8 cellular contexts compared by ENCODE assay signal in genomic region chr17:48025904-48026502, GRCh38. TPM values are rescaled to one million over a fixed set of nuclear protein-coding genes. Genes with fewer than 3 reads are reported as not detected.
DNase-seq lines count a peak whose midpoint lies in the region; ATAC-seq and TF ChIP-seq lines count a peak whose summit lies in the region.

No MANE protein-coding gene starts in this region.

- H3K4me1 Mint-ChIP-seq in activated T-cell treated with anti-CD3 and anti-CD28 coated beads, Interleukin-2, amount 50 U/mL, for 4 hours (ENCODE audit: low read depth), result peaks cover 33% of the 10 kb centered on the region
- peaks cover 38% of the 10 kb centered on the region for H3K4me1 Mint-ChIP-seq in activated T-cell treated with anti-CD3 and anti-CD28 coated beads, Interleukin-2, amount 50 U/mL, for 72 hours (ENCODE audit: low read depth)

- peaks cover 0 to 28% of the 10 kb centered on the region in 2 donors for H3K27me3 ChIP-seq in left lung
- no peaks in the 10 kb centered on the region for H3K27me3 ChIP-seq in thyroid gland

- WGBS in thyroid gland, 2 donors, result 35 to 58% methylated on average over 8 of the region's 8 CpGs

- DNase-seq in activated T-cell treated with anti-CD3 and anti-CD28 coated beads, Interleukin-2, amount 50 U/mL, for 4 hours, result no peak
- DNase-seq in activated T-cell treated with anti-CD3 and anti-CD28 coated beads, Interleukin-2, amount 50 U/mL, for 1 hour, result no peak
- DNase-seq in activated T-cell treated with anti-CD3 and anti-CD28 coated beads, Interleukin-2, amount 50 U/mL, for 72 hours, result no peak
- no peak for DNase-seq in left lung
- DNase-seq in thyroid gland, result no peak
- no peak for DNase-seq in NAMALWA (ENCODE audit: low spot score)
- no peak for DNase-seq in KBM-7

- TF ChIP-seq POLR2A in thyroid gland (IDR thresholded peaks at IDR 0.05), result no peak

- no peak overlapping the region for H3K27ac Mint-ChIP-seq in activated T-cell treated with anti-CD3 and anti-CD28 coated beads, Interleukin-2, amount 50 U/mL, for 72 hours

- intact Hi-C loops in left lung (cut with DNase I) (loop anchor here (5.0 to 10.0 kb wide), 4 partner anchors 49 to 109 kb away; no protein-coding TSS in a partner anchor), thyroid gland (cut with DNase I) (loop anchor here (2.0 to 5.0 kb wide), 2 partner anchors 46 to 105 kb away; no protein-coding TSS in a partner anchor)

- peak overlapping the region; percentile 57 to 71 for H3K27ac ChIP-seq in left lung
- H3K27ac ChIP-seq in thyroid gland, result peak overlapping the region; percentile 76 to 83 (median 82)

- ATAC-seq in activated T-cell treated with anti-CD3 and anti-CD28 coated beads, Interleukin-2, amount 50 U/mL, for 4 hours, result no peak
- ATAC-seq in activated T-cell treated with anti-CD3 and anti-CD28 coated beads, Interleukin-2, amount 50 U/mL, for 72 hours (replicated peaks in 1 of 2), result no peak
- ATAC-seq in left lung (no peak), HG02759 (IDR thresholded peaks at IDR 0.05; ENCODE audit: unreplicated experiment) (no peak)

- H3K36me3 ChIP-seq in left lung (no peaks in the 10 kb centered on the region), thyroid gland (no peaks in the 10 kb centered on the region)

- H3K4me3 ChIP-seq in left lung (peak overlapping the region; percentile 29 to 41), thyroid gland (replicated peaks in 1 of 3) (peak overlapping the region in 1 of 3 donors; percentile 34)

- peak overlapping the region; percentile 35 for H3K4me3 Mint-ChIP-seq in activated T-cell treated with anti-CD3 and anti-CD28 coated beads, Interleukin-2, amount 50 U/mL, for 4 hours
- H3K4me3 Mint-ChIP-seq in activated T-cell treated with anti-CD3 and anti-CD28 coated beads, Interleukin-2, amount 50 U/mL, for 72 hours, result peak overlapping the region; percentile 87 to 95

- H3K4me1 ChIP-seq in left lung, result peaks cover 14 to 55% of the 10 kb centered on the region in 2 donors
- H3K4me1 ChIP-seq in thyroid gland, result peaks cover 27 to 33% of the 10 kb centered on the region in 2 donors

- H3K27me3 Mint-ChIP-seq in activated T-cell treated with anti-CD3 and anti-CD28 coated beads, Interleukin-2, amount 50 U/mL, for 4 hours (ENCODE audit: low read depth), result peaks cover 27% of the 10 kb centered on the region
- peaks cover 41% of the 10 kb centered on the region for H3K27me3 Mint-ChIP-seq in activated T-cell treated with anti-CD3 and anti-CD28 coated beads, Interleukin-2, amount 50 U/mL, for 72 hours (ENCODE audit: low read depth)

- H3K36me3 Mint-ChIP-seq in activated T-cell treated with anti-CD3 and anti-CD28 coated beads, Interleukin-2, amount 50 U/mL, for 4 hours (ENCODE audit: insufficient read depth), result no peaks in the 10 kb centered on the region
- peaks cover 0 to 3% of the 10 kb centered on the region in 2 donors for H3K36me3 Mint-ChIP-seq in activated T-cell treated with anti-CD3 and anti-CD28 coated beads, Interleukin-2, amount 50 U/mL, for 72 hours (ENCODE audit: insufficient read depth in 2 of 2)

- TF ChIP-seq CTCF in left lung (IDR thresholded peaks at IDR 0.05) (no peak), thyroid gland (IDR thresholded peaks at IDR 0.05) (no peak)

- H3K9me3 ChIP-seq in left lung, result no peaks in the 10 kb centered on the region
- H3K9me3 ChIP-seq in thyroid gland, result no peaks in the 10 kb centered on the region

- in situ Hi-C loops in KBM-7 (cut with MboI; ENCODE audit: low pct_unique_long_range_greater_than_20kb, low sequenced_read_pairs), result no loop called here

- H3K9me3 Mint-ChIP-seq in activated T-cell treated with anti-CD3 and anti-CD28 coated beads, Interleukin-2, amount 50 U/mL, for 4 hours, result no peaks in the 10 kb centered on the region
- H3K9me3 Mint-ChIP-seq in activated T-cell treated with anti-CD3 and anti-CD28 coated beads, Interleukin-2, amount 50 U/mL, for 72 hours, result no peaks in the 10 kb centered on the region

RNA-seq across cellular contexts. Expression of gene COPZ2, which starts 11.6 kb away (rescaled TPM):
- 1 to 10 TPM; 2.6 to 3.9 (median 3.2) TPM for total RNA-seq in activated T-cell treated with anti-CD3 and anti-CD28 coated beads, Interleukin-2, amount 50 U/mL, for 4 hours
- total RNA-seq in activated T-cell treated with anti-CD3 and anti-CD28 coated beads, Interleukin-2, amount 50 U/mL, for 72 hours, result 10 to 100 TPM; 11.7 to 14.2 TPM
- 10 to 100 TPM; 25.9 to 48.6 TPM for total RNA-seq in left lung
- total RNA-seq in thyroid gland, result 10 to 100 TPM; 19.3 to 55.8 (median 45.2) TPM

RNA-seq across cellular contexts. Expression of gene NFE2L1, which starts 22.2 kb away (rescaled TPM):
- total RNA-seq in activated T-cell treated with anti-CD3 and anti-CD28 coated beads, Interleukin-2, amount 50 U/mL, for 4 hours, result 100 to 1,000 TPM in 2 of 3 donors, 10 to 100 TPM in 1; 93.1 to 123 (median 109) TPM
- 100 to 1,000 TPM; 214 to 237 TPM for total RNA-seq in activated T-cell treated with anti-CD3 and anti-CD28 coated beads, Interleukin-2, amount 50 U/mL, for 72 hours
- total RNA-seq in left lung (100 to 1,000 TPM; 165 to 173 TPM), thyroid gland (100 to 1,000 TPM; 123 to 168 (median 131) TPM)

RNA-seq across cellular contexts. Expression of gene CDK5RAP3, which starts 55.1 kb away (rescaled TPM):
- 100 to 1,000 TPM; 145 to 159 (median 156) TPM for total RNA-seq in activated T-cell treated with anti-CD3 and anti-CD28 coated beads, Interleukin-2, amount 50 U/mL, for 4 hours
- total RNA-seq in activated T-cell treated with anti-CD3 and anti-CD28 coated beads, Interleukin-2, amount 50 U/mL, for 72 hours, result 100 to 1,000 TPM; 232 to 255 TPM
- total RNA-seq in left lung (100 to 1,000 TPM; 144 to 149 TPM), thyroid gland (100 to 1,000 TPM; 165 to 221 (median 193) TPM)
